15 cellular contexts compared by ENCODE assay signal in the genomic region with DNA sequence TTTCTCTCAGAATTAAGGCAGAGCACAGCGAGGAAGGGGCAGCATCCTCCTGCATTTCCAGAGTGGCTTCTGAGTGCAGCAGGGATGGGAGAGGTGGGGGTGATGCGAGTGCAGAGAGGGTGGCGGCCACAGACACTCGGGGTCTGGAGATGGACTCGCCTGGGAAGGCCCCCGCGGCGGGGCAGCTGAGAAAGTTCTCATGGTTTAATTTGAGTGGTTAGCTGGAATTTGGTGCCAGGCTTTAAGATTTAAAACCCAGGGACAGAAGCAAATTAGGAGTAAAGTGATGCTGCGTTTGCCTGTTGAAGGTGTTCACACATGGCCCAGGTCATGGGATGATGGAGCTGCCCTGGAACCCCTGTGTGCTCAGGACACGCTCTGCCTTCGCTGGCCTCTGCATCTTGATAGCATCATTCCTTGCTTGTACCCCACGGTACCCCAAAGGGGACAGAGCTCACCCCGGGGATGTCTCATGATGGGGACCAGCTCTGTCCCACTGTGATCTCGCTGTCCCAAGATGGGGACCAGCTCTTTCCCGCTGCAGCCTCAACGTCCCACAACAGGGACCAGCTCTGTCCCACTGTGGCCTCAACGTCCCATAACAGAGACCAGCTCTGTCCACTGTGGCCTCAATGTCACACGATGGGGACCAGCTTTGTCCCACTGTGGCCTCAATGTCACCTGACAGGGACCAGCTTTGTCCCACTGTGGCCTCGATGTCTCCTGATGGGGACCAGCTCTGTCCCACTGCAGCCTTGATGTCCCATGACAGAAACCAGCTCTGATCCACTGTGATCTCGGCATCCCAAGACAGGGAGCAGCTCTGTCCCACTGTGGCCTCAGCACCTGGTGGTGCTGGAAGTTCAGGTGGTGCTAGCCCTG.
"Had no signal": no experiment of that assay in that cellular context is flagged by ENCODE, and none has a peak within 500 bp of the region (broad histone marks: within the 10 kb centered on the region; RNA-seq: fewer than 3 reads in every experiment).

No MANE protein-coding gene starts in this region.

- DNase-seq: activated CD4-positive, alpha-beta T cell treated with anti-CD3 and anti-CD28 coated beads, Interleukin-2, amount 50 U/mL, for 4 hours; amygdala; dermis blood vessel endothelial cell; endodermal cell; mesenchymal stem cell; Right ventricle myocardium superior; stimulated activated naive B cell treated with anti-CD40 and anti-IgM and Interleukin-4, amounts not matched to agents 10 μg/mL and 1 μg/mL and 100 μg/mL, for 72 hours; upper lobe of right lung had no signal

- H3K9me3 Mint-ChIP-seq: activated T-helper 17 cell treated with anti-CD3 and anti-CD28 coated beads, Interleukin-2, amount 50 U/mL, for 72 hours; brain; endodermal cell; neural crest cell; stimulated activated naive B cell treated with anti-CD40 and anti-IgM and Interleukin-4, amounts not matched to agents 10 μg/mL and 1 μg/mL and 100 μg/mL, for 72 hours; T-helper 1 cell treated with Interleukin-12 subunit alpha and Interleukin-12 subunit beta and Interleukin-4 antibody, amounts not matched to agents 30 μg/mL and 1 μg/mL, for 36 hours had no signal

- H3K9me3 ChIP-seq: left lung, suprapubic skin, upper lobe of right lung had no signal

- H3K27ac ChIP-seq: left lung, suprapubic skin, upper lobe of right lung had no signal

- ATAC-seq: activated T-helper 17 cell treated with anti-CD3 and anti-CD28 coated beads, Interleukin-2, amount 50 U/mL, for 72 hours; left lung; stimulated activated naive B cell treated with anti-CD40 and anti-IgM and Interleukin-4, amounts not matched to agents 10 μg/mL and 1 μg/mL and 100 μg/mL, for 72 hours; upper lobe of right lung had no signal

- H3K4me3 Mint-ChIP-seq: activated naive CD8-positive, alpha-beta T cell; activated T-helper 17 cell treated with anti-CD3 and anti-CD28 coated beads, Interleukin-2, amount 50 U/mL, for 72 hours; brain; endodermal cell; neural crest cell; stimulated activated naive B cell treated with anti-CD40 and anti-IgM and Interleukin-4, amounts not matched to agents 10 μg/mL and 1 μg/mL and 100 μg/mL, for 72 hours; T-helper 1 cell treated with Interleukin-12 subunit alpha and Interleukin-12 subunit beta and Interleukin-4 antibody, amounts not matched to agents 30 μg/mL and 1 μg/mL, for 36 hours had no signal

- H3K36me3 Mint-ChIP-seq: activated naive CD8-positive, alpha-beta T cell; brain; stimulated activated naive B cell treated with anti-CD40 and anti-IgM and Interleukin-4, amounts not matched to agents 10 μg/mL and 1 μg/mL and 100 μg/mL, for 72 hours had no signal

- H3K27ac Mint-ChIP-seq: activated naive CD8-positive, alpha-beta T cell; activated T-helper 17 cell treated with anti-CD3 and anti-CD28 coated beads, Interleukin-2, amount 50 U/mL, for 72 hours; endodermal cell; stimulated activated naive B cell treated with anti-CD40 and anti-IgM and Interleukin-4, amounts not matched to agents 10 μg/mL and 1 μg/mL and 100 μg/mL, for 72 hours; T-helper 1 cell treated with Interleukin-12 subunit alpha and Interleukin-12 subunit beta and Interleukin-4 antibody, amounts not matched to agents 30 μg/mL and 1 μg/mL, for 36 hours had no signal

- H3K4me3 ChIP-seq: left lung, suprapubic skin, upper lobe of right lung had no signal

- H3K4me1 ChIP-seq: left lung, upper lobe of right lung had no signal

- H3K4me1 Mint-ChIP-seq: endodermal cell; neural crest cell; stimulated activated naive B cell treated with anti-CD40 and anti-IgM and Interleukin-4, amounts not matched to agents 10 μg/mL and 1 μg/mL and 100 μg/mL, for 72 hours had no signal

- H3K36me3 ChIP-seq: left lung, suprapubic skin, upper lobe of right lung had no signal
